Comparison of ENCODE assay signal across 1 cellular context in genomic region chr4:40056722-40057539, GRCh38.
A peak's percentile ranks its signal among the peaks of the same experiment; 100 is the strongest.
TF ChIP-seq lines count a peak whose summit lies in the region.

Gene N4BP2 (plus strand): TSS chr4:40056850. CDS start chr4:40097341, 40,491 bp downstream.

TF ChIP-seq in HepG2, 621 proteins besides CTCF, POLR2A, EP300 and RAD21 (continued from another document and continues in another):
- TF ChIP-seq, protein P1, sequence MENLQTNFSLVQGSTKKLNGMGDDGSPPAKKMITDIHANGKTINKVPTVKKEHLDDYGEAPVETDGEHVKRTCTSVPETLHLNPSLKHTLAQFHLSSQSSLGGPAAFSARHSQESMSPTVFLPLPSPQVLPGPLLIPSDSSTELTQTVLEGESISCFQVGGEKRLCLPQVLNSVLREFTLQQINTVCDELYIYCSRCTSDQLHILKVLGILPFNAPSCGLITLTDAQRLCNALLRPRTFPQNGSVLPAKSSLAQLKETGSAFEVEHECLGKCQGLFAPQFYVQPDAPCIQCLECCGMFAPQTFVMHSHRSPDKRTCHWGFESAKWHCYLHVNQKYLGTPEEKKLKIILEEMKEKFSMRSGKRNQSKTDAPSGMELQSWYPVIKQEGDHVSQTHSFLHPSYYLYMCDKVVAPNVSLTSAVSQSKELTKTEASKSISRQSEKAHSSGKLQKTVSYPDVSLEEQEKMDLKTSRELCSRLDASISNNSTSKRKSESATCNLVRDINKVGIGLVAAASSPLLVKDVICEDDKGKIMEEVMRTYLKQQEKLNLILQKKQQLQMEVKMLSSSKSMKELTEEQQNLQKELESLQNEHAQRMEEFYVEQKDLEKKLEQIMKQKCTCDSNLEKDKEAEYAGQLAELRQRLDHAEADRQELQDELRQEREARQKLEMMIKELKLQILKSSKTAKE (CRISPR knock-in tag; IDR thresholded peaks at IDR 0.05; ENCODE audit: borderline replicate concordance) = peak; percentile 68; the same call in 1 of the 2 replicates
- TF ChIP-seq ERF (CRISPR knock-in tag; IDR thresholded peaks at IDR 0.05) (no peak; the same call in 1 of the 2 replicates), RFX5 (IDR thresholded peaks at IDR 0.05; ENCODE audit: low read depth, low read length) (0 out of 2 replicates have a peak, but pooled peaks have one; percentile 10), CC2D1A (CRISPR knock-in tag; IDR thresholded peaks at IDR 0.05) (no peak), ZNF512B (CRISPR knock-in tag; IDR thresholded peaks at IDR 0.05; ENCODE audit: borderline replicate concordance) (no peak), ZNF572 (CRISPR knock-in tag; IDR thresholded peaks at IDR 0.05) (no peak), TAF15 (IDR thresholded peaks at IDR 0.05; ENCODE audit: low read depth, low read length, poor library complexity, severe bottlenecking) (peak; percentile 77), PPARG (CRISPR knock-in tag; conservative IDR thresholded peaks at IDR 0.05) (peak; percentile 58; the same call in 1 of the 2 replicates), ZNF616 (CRISPR knock-in tag; IDR thresholded peaks at IDR 0.05; ENCODE audit: low read depth) (peak; percentile 71; the same call in 1 of the 2 replicates), USF2 (IDR thresholded peaks at IDR 0.05; ENCODE audit: low read depth, low read length) (no peak), USF2 (CRISPR knock-in tag; IDR thresholded peaks at IDR 0.05; ENCODE audit: borderline replicate concordance) (no peak), FOXA1 (IDR thresholded peaks at IDR 0.05) (no peak), FOXA1 (CRISPR knock-in tag; IDR thresholded peaks at IDR 0.05) (peak; percentile 37; the same call in 1 of the 2 replicates), PCBP1 (IDR thresholded peaks at IDR 0.05; ENCODE audit: borderline replicate concordance, low read depth, low read length) (no peak), ZNF24 (IDR thresholded peaks at IDR 0.05) (no peak), ZBED4 (CRISPR knock-in tag; IDR thresholded peaks at IDR 0.05; ENCODE audit: borderline replicate concordance) (no peak), MIER2 (CRISPR knock-in tag; IDR thresholded peaks at IDR 0.05) (no peak), TGIF2 (CRISPR knock-in tag; IDR thresholded peaks at IDR 0.05) (no peak), IRF2 (CRISPR knock-in tag; IDR thresholded peaks at IDR 0.05) (peak; percentile 67; the same call in 1 of the 2 replicates), AGO1 (IDR thresholded peaks at IDR 0.05; ENCODE audit: low read depth, low read length, poor library complexity, severe bottlenecking) (no peak), KDM3A (CRISPR knock-in tag; IDR thresholded peaks at IDR 0.05; ENCODE audit: low read depth) (peak; percentile 42), CAMTA2 (CRISPR knock-in tag; IDR thresholded peaks at IDR 0.05; ENCODE audit: borderline replicate concordance) (no peak), XBP1 (CRISPR knock-in tag; IDR thresholded peaks at IDR 0.05) (no peak; the same call in 1 of the 2 replicates), ZBTB38 (CRISPR knock-in tag; IDR thresholded peaks at IDR 0.05) (0 out of 2 replicates have a peak, but pooled peaks have one; percentile 52), ISL2 (CRISPR knock-in tag; IDR thresholded peaks at IDR 0.05) (no peak; the same call in 1 of the 2 replicates), E2F1 (CRISPR knock-in tag; IDR thresholded peaks at IDR 0.05) (peak; percentile 72), KLF12 (CRISPR knock-in tag; IDR thresholded peaks at IDR 0.05; ENCODE audit: borderline replicate concordance) (peak; percentile 97), ZNF878 (CRISPR knock-in tag; IDR thresholded peaks at IDR 0.05) (no peak), SRY (CRISPR knock-in tag; IDR thresholded peaks at IDR 0.05) (0 out of 2 replicates have a peak, but pooled peaks have one; percentile 68), NFRKB (IDR thresholded peaks at IDR 0.05) (no peak), ZEB1 (IDR thresholded peaks at IDR 0.05; ENCODE audit: insufficient replicate concordance, low read depth) (no peak)
- TF ChIP-seq, protein P2, sequence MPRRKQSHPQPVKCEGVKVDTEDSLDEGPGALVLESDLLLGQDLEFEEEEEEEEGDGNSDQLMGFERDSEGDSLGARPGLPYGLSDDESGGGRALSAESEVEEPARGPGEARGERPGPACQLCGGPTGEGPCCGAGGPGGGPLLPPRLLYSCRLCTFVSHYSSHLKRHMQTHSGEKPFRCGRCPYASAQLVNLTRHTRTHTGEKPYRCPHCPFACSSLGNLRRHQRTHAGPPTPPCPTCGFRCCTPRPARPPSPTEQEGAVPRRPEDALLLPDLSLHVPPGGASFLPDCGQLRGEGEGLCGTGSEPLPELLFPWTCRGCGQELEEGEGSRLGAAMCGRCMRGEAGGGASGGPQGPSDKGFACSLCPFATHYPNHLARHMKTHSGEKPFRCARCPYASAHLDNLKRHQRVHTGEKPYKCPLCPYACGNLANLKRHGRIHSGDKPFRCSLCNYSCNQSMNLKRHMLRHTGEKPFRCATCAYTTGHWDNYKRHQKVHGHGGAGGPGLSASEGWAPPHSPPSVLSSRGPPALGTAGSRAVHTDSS (CRISPR knock-in tag; conservative IDR thresholded peaks at IDR 0.05) = 0 out of 2 replicates have a peak, but pooled peaks have one; percentile 41
- TF ChIP-seq, protein P3, sequence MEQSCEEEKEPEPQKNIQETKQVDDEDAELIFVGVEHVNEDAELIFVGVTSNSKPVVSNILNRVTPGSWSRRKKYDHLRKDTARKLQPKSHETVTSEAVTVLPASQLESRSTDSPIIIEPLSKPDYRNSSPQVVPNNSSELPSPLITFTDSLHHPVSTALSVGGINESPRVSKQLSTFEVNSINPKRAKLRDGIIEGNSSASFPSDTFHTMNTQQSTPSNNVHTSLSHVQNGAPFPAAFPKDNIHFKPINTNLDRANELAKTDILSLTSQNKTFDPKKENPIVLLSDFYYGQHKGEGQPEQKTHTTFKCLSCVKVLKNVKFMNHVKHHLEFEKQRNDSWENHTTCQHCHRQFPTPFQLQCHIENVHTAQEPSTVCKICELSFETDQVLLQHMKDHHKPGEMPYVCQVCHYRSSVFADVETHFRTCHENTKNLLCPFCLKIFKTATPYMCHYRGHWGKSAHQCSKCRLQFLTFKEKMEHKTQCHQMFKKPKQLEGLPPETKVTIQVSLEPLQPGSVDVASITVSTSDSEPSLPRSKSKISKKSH (CRISPR knock-in tag; IDR thresholded peaks at IDR 0.05; ENCODE audit: borderline replicate concordance) = no peak; the same call in 1 of the 2 replicates
- TF ChIP-seq, protein P4, sequence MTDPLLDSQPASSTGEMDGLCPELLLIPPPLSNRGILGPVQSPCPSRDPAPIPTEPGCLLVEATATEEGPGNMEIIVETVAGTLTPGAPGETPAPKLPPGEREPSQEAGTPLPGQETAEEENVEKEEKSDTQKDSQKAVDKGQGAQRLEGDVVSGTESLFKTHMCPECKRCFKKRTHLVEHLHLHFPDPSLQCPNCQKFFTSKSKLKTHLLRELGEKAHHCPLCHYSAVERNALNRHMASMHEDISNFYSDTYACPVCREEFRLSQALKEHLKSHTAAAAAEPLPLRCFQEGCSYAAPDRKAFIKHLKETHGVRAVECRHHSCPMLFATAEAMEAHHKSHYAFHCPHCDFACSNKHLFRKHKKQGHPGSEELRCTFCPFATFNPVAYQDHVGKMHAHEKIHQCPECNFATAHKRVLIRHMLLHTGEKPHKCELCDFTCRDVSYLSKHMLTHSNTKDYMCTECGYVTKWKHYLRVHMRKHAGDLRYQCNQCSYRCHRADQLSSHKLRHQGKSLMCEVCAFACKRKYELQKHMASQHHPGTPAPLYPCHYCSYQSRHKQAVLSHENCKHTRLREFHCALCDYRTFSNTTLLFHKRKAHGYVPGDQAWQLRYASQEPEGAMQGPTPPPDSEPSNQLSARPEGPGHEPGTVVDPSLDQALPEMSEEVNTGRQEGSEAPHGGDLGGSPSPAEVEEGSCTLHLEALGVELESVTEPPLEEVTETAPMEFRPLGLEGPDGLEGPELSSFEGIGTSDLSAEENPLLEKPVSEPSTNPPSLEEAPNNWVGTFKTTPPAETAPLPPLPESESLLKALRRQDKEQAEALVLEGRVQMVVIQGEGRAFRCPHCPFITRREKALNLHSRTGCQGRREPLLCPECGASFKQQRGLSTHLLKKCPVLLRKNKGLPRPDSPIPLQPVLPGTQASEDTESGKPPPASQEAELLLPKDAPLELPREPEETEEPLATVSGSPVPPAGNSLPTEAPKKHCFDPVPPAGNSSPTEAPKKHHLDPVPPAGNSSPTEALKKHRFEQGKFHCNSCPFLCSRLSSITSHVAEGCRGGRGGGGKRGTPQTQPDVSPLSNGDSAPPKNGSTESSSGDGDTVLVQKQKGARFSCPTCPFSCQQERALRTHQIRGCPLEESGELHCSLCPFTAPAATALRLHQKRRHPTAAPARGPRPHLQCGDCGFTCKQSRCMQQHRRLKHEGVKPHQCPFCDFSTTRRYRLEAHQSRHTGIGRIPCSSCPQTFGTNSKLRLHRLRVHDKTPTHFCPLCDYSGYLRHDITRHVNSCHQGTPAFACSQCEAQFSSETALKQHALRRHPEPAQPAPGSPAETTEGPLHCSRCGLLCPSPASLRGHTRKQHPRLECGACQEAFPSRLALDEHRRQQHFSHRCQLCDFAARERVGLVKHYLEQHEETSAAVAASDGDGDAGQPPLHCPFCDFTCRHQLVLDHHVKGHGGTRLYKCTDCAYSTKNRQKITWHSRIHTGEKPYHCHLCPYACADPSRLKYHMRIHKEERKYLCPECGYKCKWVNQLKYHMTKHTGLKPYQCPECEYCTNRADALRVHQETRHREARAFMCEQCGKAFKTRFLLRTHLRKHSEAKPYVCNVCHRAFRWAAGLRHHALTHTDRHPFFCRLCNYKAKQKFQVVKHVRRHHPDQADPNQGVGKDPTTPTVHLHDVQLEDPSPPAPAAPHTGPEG (CRISPR knock-in tag; IDR thresholded peaks at IDR 0.05) = peak; percentile 81; the same call in 1 of the 2 replicates
